17 cellular contexts compared by ENCODE assay signal in the genomic region with DNA sequence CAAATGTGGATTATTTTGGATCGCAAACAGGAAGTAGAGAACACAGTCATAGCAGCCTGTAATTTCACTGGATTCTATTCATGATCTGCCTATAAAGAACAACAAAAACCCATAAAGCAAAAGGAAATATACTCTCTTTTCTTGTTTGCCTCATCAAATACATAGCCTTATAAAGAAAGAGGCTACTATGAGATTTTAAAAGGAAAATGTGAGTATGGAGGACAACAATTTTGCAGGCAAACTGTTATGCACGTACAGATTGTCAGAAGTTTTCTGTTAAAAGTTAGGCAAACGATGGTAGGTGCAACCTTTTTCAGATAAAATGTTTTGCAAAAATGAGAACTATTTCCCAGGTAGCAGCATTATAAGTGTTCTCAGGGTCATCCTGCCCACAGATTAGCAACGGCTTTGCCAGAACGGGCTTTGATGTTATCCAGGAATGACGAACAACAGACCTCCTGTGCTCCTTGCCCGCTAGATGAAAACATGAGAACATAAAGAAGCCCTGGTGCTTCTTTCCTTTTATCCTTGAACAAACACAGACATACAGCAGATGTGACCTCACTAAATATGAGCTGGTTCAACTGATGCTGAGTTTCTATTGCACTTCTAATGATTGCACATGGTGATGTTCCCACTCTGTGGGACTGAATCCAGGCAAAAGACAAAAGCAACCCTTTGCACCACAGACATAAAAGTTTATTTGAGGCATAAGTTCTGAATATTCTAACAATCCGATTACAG.
DNase-seq lines count a peak whose midpoint lies in the region; ATAC-seq, FAIRE-seq and TF ChIP-seq lines count a peak whose summit lies in the region.
"Had no signal": no experiment of that assay in that cellular context is flagged by ENCODE, and none has a peak within 500 bp of the region (broad histone marks: within the 10 kb centered on the region; RNA-seq: fewer than 3 reads in every experiment).

No MANE protein-coding gene starts in this region.

- H3K4me3 ChIP-seq in pancreas = no peak overlapping the region

- H3K9me3 ChIP-seq in pancreas = no peaks in the 10 kb centered on the region

- peaks cover 6 to 25% (median 8%) of the 10 kb centered on the region in 3 donors for H3K4me1 ChIP-seq in pancreas

- TF ChIP-seq POLR2A in GM12891 (IDR thresholded peaks at IDR 0.05; ENCODE audit: low read depth, low read length) = no peak

- no peaks in the 10 kb centered on the region for H3K36me3 ChIP-seq in pancreas

- WGBS in pancreas, 2 donors = 31 to 33% methylated on average over 8 of the region's 8 CpGs

- intact Hi-C loops in pancreas (cut with DNase I) = no loop called here

- FAIRE-seq in GM12891 (lab: Jason Lieb, UNC) (peak; percentile 76), pancreas (lab: Jason Lieb, UNC) (peak; percentile 17)
- FAIRE-seq: urothelium cell line had no signal

- DNase-seq in GM12891 (ENCODE audit: insufficient read length, low spot score) (no peak), NCI-H526 treated with DMSO at 0.1 percent for 48 hours (lab: John Stamatoyannopoulos, UW) (peak; percentile 63), brain pericyte (ENCODE audit: low read depth, low spot score) (peak; percentile 61), pancreas (no peak), foreskin melanocyte (no peak), COR-L47 (lab: John Stamatoyannopoulos, UW) (no peak), HK-2 (ENCODE audit: unreplicated experiment) (no peak)
- no peak for DNase-seq in activated CD4-positive, CD25-positive, alpha-beta regulatory T cell (lab: John Stamatoyannopoulos, UW)
- DNase-seq: activated gamma-delta T cell treated with Interleukin-2 at 50 U/mL for 16 hours; AML-193; aorta; DMS 273 treated with DMSO at 0.1 percent for 48 hours; mesendoderm; NCI-H1092; stimulated activated naive CD4-positive, alpha-beta T cell had no signal

- H3K27me3 ChIP-seq in pancreas = no peaks in the 10 kb centered on the region

- peak in 3 of 4 donors; percentile 34 to 62 (median 50) for ATAC-seq in pancreas
- ATAC-seq: activated CD4-positive, CD25-positive, alpha-beta regulatory T cell treated with anti-CD3 and anti-CD28 coated beads, Interleukin-2, amount 50 U/mL, for 24 hours had no signal

- H3K27ac ChIP-seq in pancreas = no peak overlapping the region

- no peak for TF ChIP-seq CTCF in pancreas (IDR thresholded peaks at IDR 0.05)

TF ChIP-seq in GM12891, 5 proteins besides CTCF, POLR2A, EP300 and RAD21:
- TF ChIP-seq TAF1 (IDR thresholded peaks at IDR 0.05; ENCODE audit: low read depth, low read length) (no peak), POU2F2 (IDR thresholded peaks at IDR 0.05; ENCODE audit: low read depth, low read length) (no peak), POLR2AphosphoS5 (IDR thresholded peaks at IDR 0.05; ENCODE audit: low read depth, low read length) (no peak), SPI1 (IDR thresholded peaks at IDR 0.05; ENCODE audit: low read depth, low read length) (no peak), PAX5 (IDR thresholded peaks at IDR 0.05; ENCODE audit: insufficient read depth, low read length, severe bottlenecking) (no peak)

Comparison
In these comparisons a context has a peak if more than half of its experiments do, and no peak if none do; other contexts are left out.
1. DNase-seq: peak in NCI-H526 treated with DMSO at 0.1 percent for 48 hours (single experiment) and brain pericyte (single experiment); none in GM12891 (single experiment), pancreas (0 of 6), foreskin melanocyte (single experiment), activated CD4-positive, CD25-positive, alpha-beta regulatory T cell (0 of 4), COR-L47 (single experiment) and HK-2 (single experiment).